1 cellular context compared by ENCODE assay signal in the genomic region with DNA sequence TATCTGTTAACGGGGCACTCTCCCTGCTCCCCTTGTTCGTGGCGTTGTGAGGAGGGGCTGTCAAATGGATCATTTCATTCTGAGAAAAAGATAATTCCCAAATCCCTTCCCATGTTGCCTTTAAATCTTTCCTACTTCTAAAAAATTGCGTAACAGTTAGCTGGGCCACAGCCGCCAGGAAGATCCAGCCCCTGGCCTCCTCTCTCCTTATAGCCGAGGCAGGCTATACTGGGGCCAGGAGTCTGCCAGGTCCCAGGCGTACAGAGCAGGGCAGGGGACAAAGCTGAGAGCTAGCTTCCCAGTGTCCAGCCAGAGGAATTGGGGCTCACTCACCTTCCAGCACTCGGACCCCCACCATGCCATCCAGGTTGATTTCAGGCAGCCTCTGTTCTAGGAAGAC.
TF ChIP-seq lines count a peak whose summit lies in the region.

No MANE protein-coding gene starts in this region.

TF ChIP-seq in H1, 55 proteins besides CTCF, POLR2A, EP300 and RAD21:
- no peak for TF ChIP-seq SAP30 (IDR thresholded peaks at IDR 0.05; ENCODE audit: insufficient read depth, insufficient replicate concordance, low read length)
- no peak for TF ChIP-seq TAF1 (IDR thresholded peaks at IDR 0.05; ENCODE audit: low read depth, low read length)
- no peak for TF ChIP-seq SIN3A (conservative IDR thresholded peaks at IDR 0.05 in 1 of 2, IDR thresholded peaks at IDR 0.05 in 1 of 2; ENCODE audit: low read depth in 1 of 2, low read length in 2 of 2)
- no peak for TF ChIP-seq SP2 (IDR thresholded peaks at IDR 0.05; ENCODE audit: low read length)
- peak; percentile 72 for TF ChIP-seq CEBPB (IDR thresholded peaks at IDR 0.05; ENCODE audit: low read depth, low read length)
- no peak for TF ChIP-seq CHD1 (IDR thresholded peaks at IDR 0.05; ENCODE audit: low read depth, low read length)
